1 cellular context compared by ENCODE assay signal in the genomic region with DNA sequence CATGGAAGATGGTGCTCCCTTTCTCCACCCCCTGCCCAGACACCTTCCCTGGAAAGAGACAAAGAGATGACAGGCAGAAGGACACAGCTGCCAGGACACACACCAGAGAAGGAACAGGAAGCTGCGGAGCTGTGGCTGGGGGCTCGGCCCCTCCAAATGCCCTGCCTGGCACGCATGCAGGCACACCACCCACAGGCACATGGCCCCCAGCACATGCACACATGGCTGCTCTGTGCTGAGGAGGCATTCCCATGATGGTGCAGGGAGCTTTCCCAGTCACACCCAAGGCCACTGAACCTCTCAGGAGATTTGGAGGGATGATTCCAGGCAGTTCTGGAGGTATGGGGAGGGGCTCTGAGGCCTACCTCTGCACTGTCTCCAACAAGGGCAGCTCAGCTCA.
TF ChIP-seq lines count a peak whose summit lies in the region.

No MANE protein-coding gene starts in this region.

TF ChIP-seq in GM23338, 12 proteins besides CTCF, POLR2A, EP300 and RAD21 (continued from another document):
- TF ChIP-seq, protein P1, sequence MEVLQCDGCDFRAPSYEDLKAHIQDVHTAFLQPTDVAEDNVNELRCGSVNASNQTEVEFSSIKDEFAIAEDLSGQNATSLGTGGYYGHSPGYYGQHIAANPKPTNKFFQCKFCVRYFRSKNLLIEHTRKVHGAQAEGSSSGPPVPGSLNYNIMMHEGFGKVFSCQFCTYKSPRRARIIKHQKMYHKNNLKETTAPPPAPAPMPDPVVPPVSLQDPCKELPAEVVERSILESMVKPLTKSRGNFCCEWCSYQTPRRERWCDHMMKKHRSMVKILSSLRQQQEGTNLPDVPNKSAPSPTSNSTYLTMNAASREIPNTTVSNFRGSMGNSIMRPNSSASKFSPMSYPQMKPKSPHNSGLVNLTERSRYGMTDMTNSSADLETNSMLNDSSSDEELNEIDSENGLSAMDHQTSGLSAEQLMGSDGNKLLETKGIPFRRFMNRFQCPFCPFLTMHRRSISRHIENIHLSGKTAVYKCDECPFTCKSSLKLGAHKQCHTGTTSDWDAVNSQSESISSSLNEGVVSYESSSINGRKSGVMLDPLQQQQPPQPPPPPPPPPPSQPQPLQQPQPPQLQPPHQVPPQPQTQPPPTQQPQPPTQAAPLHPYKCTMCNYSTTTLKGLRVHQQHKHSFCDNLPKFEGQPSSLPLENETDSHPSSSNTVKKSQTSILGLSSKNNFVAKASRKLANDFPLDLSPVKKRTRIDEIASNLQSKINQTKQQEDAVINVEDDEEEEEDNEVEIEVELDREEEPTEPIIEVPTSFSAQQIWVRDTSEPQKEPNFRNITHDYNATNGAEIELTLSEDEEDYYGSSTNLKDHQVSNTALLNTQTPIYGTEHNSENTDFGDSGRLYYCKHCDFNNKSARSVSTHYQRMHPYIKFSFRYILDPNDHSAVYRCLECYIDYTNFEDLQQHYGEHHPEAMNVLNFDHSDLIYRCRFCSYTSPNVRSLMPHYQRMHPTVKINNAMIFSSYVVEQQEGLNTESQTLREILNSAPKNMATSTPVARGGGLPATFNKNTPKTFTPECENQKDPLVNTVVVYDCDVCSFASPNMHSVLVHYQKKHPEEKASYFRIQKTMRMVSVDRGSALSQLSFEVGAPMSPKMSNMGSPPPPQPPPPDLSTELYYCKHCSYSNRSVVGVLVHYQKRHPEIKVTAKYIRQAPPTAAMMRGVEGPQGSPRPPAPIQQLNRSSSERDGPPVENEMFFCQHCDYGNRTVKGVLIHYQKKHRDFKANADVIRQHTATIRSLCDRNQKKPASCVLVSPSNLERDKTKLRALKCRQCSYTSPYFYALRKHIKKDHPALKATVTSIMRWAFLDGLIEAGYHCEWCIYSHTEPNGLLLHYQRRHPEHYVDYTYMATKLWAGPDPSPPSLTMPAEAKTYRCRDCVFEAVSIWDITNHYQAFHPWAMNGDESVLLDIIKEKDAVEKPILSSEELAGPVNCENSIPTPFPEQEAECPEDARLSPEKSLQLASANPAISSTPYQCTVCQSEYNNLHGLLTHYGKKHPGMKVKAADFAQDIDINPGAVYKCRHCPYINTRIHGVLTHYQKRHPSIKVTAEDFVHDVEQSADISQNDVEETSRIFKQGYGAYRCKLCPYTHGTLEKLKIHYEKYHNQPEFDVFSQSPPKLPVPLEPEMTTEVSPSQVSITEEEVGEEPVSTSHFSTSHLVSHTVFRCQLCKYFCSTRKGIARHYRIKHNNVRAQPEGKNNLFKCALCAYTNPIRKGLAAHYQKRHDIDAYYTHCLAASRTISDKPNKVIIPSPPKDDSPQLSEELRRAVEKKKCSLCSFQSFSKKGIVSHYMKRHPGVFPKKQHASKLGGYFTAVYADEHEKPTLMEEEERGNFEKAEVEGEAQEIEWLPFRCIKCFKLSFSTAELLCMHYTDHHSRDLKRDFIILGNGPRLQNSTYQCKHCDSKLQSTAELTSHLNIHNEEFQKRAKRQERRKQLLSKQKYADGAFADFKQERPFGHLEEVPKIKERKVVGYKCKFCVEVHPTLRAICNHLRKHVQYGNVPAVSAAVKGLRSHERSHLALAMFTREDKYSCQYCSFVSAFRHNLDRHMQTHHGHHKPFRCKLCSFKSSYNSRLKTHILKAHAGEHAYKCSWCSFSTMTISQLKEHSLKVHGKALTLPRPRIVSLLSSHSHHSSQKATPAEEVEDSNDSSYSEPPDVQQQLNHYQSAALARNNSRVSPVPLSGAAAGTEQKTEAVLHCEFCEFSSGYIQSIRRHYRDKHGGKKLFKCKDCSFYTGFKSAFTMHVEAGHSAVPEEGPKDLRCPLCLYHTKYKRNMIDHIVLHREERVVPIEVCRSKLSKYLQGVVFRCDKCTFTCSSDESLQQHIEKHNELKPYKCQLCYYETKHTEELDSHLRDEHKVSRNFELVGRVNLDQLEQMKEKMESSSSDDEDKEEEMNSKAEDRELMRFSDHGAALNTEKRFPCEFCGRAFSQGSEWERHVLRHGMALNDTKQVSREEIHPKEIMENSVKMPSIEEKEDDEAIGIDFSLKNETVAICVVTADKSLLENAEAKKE (CRISPR knock-in tag; IDR thresholded peaks at IDR 0.05): no peak
- no peak for TF ChIP-seq EZH2 (IDR thresholded peaks at IDR 0.05; ENCODE audit: low read depth, unreplicated experiment)
- no peak for TF ChIP-seq ZNF331 (CRISPR knock-in tag; IDR thresholded peaks at IDR 0.05; ENCODE audit: low read depth)
- no peak for TF ChIP-seq NANOG (IDR thresholded peaks at IDR 0.05; ENCODE audit: borderline replicate concordance)
- no peak for TF ChIP-seq ETS1 (IDR thresholded peaks at IDR 0.05)
TF ChIP-seq in GM23338: peak in this region for 0.
